32 cellular contexts compared by ENCODE assay signal in genomic region chr12:106732890-106733289, GRCh38. TPM values are rescaled to one million over a fixed set of nuclear protein-coding genes. Genes with fewer than 3 reads are reported as not detected.
DNase-seq lines count a peak whose midpoint lies in the region; ATAC-seq, FAIRE-seq and TF ChIP-seq lines count a peak whose summit lies in the region.
"Had no signal": no experiment of that assay in that cellular context is flagged by ENCODE, and none has a peak within 500 bp of the region (broad histone marks: within the 10 kb centered on the region; RNA-seq: fewer than 3 reads in every experiment).

No MANE protein-coding gene starts in this region.

- H3K4me3 ChIP-seq in left lung (no peak overlapping the region), lower lobe of right lung (no peak overlapping the region), upper lobe of right lung (no peak overlapping the region)
- H3K4me3 ChIP-seq: A549; BLaER1; BLaER1 treated with 17β-estradiol and CSF1 and Interleukin-3, amounts not matched to agents 10 nM and 100 nM had no signal

- no peaks in the 10 kb centered on the region for H3K27me3 ChIP-seq in left lung
- no peaks in the 10 kb centered on the region for H3K27me3 ChIP-seq in lower lobe of right lung (ENCODE audit: low read depth)
- no peaks in the 10 kb centered on the region for H3K27me3 ChIP-seq in upper lobe of right lung
- H3K27me3 ChIP-seq: BE2C; BLaER1; BLaER1 treated with 17β-estradiol and CSF1 and Interleukin-3, amounts not matched to agents 10 nM and 100 nM had no signal

- H3K36me3 ChIP-seq in left lung = no peaks in the 10 kb centered on the region
- no peaks in the 10 kb centered on the region for H3K36me3 ChIP-seq in lower lobe of right lung
- H3K36me3 ChIP-seq in upper lobe of right lung = no peaks in the 10 kb centered on the region
- H3K36me3 ChIP-seq: BE2C; BLaER1; BLaER1 treated with 17β-estradiol and CSF1 and Interleukin-3, amounts not matched to agents 10 nM and 100 nM had no signal

- no peak for TF ChIP-seq CTCF in left lung (IDR thresholded peaks at IDR 0.05)
- no peak for TF ChIP-seq CTCF in lower lobe of right lung (IDR thresholded peaks at IDR 0.05)
- no peak for TF ChIP-seq CTCF in upper lobe of right lung (IDR thresholded peaks at IDR 0.05)

- DNase-seq in left lung = no peak
- no peak for DNase-seq in lower lobe of right lung
- no peak for DNase-seq in upper lobe of right lung
- DNase-seq in HK-2 (ENCODE audit: unreplicated experiment) = no peak
- DNase-seq in GM12892 (ENCODE audit: insufficient read length) = no peak
- DNase-seq in NCI-H526 treated with DMSO at 0.1 percent for 48 hours (lab: John Stamatoyannopoulos, UW) = no peak
- DNase-seq: 8988T; AML-193; C1 segment of cervical spinal cord; Caco-2; Calu3; CD4-positive, alpha-beta memory T cell; CD4-positive, alpha-beta T cell; CD4-positive, CD25-positive, alpha-beta regulatory T cell; CD8-positive, alpha-beta memory T cell; CD8-positive, alpha-beta T cell; COR-L47; DMS 273 treated with DMSO at 0.1 percent for 48 hours; DMS153; DMS53; DMS79; DMS79 treated with DMSO at 0.1 percent for 48 hours; DND-41; EL had no signal

- intact Hi-C loops in left lung (cut with DNase I) (no loop called here), lower lobe of right lung (cut with DNase I) (no loop called here), upper lobe of right lung (cut with DNase I) (no loop called here)

- H3K4me1 ChIP-seq in left lung = no peaks in the 10 kb centered on the region
- H3K4me1 ChIP-seq in lower lobe of right lung = no peaks in the 10 kb centered on the region
- peaks cover 3% of the 10 kb centered on the region for H3K4me1 ChIP-seq in upper lobe of right lung
- H3K4me1 ChIP-seq: A549; BLaER1; BLaER1 treated with 17β-estradiol and CSF1 and Interleukin-3, amounts not matched to agents 10 nM and 100 nM; Caco-2 had no signal

- peak; percentile 79 for ATAC-seq in left lung
- ATAC-seq in lower lobe of right lung = peak; percentile 54 to 66
- peak; percentile 58 for ATAC-seq in upper lobe of right lung
- ATAC-seq: A549; CD8-positive, alpha-beta T cell had no signal

- TF ChIP-seq POLR2A in GM12892 (IDR thresholded peaks at IDR 0.05; ENCODE audit: low read depth, low read length) = no peak

- no peaks in the 10 kb centered on the region for H3K9me3 ChIP-seq in left lung
- no peaks in the 10 kb centered on the region for H3K9me3 ChIP-seq in lower lobe of right lung
- no peaks in the 10 kb centered on the region for H3K9me3 ChIP-seq in upper lobe of right lung
- H3K9me3 ChIP-seq: A549; BE2C; BLaER1; BLaER1 treated with 17β-estradiol and CSF1 and Interleukin-3, amounts not matched to agents 10 nM and 100 nM; Caco-2 had no signal

- no peak for FAIRE-seq in GM12892 (lab: Jason Lieb, UNC)
- FAIRE-seq: A204.1, A549, D721Med had no signal

- no peak overlapping the region for H3K27ac ChIP-seq in left lung
- no peak overlapping the region for H3K27ac ChIP-seq in lower lobe of right lung
- H3K27ac ChIP-seq in upper lobe of right lung = no peak overlapping the region
- H3K27ac ChIP-seq: 22Rv1; A549; BLaER1; BLaER1 treated with 17β-estradiol and CSF1 and Interleukin-3, amounts not matched to agents 10 nM and 100 nM; C4-2B had no signal

RNA-seq across cellular contexts. Expression of gene RIC8B, which starts 41.6 kb away (rescaled TPM):
- total RNA-seq in left lung = 10 to 100 TPM; 14.5 TPM
- total RNA-seq in lower lobe of right lung = 16.7 TPM
- total RNA-seq in upper lobe of right lung = 11.6 TPM
- polyA plus RNA-seq in GM12892 (2012; ENCODE audit: missing spikeins) = 5.5 TPM
